ENCODE assay signal across 16 cellular contexts in the genomic region with DNA sequence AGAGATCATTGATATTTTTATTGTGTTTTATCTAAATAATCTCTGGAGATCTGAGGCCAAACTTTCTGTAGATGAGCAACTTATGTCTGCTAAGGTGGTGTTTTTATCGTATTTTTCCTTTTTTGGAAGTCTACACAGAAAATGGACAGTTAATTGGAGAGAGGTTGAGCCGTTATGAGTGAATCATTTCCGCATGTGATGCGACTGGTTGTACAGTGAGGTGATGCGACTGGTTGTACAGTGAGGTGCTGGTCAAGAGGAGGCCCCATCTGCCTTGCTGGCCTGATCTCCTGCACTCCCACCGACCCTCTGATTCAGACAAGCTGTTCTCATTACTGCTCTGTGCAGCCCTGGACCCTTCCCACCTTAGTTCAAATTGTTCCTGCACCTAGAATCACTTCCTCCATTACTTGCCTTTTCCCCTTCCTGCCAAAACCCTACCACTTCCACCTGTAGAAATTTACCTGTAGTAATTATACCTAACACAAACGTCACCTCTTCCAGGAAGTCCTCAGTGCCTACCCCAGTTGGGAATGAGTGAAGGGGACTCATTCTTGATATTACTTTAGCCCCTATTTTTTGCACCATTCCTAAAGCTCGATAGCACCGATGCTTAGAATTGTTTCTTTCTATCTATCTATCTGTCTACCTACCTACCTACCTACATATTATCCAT.
DNase-seq lines count a peak whose midpoint lies in the region; ATAC-seq and TF ChIP-seq lines count a peak whose summit lies in the region.
"Had no signal": no experiment of that assay in that cellular context is flagged by ENCODE, and none has a peak within 500 bp of the region (broad histone marks: within the 10 kb centered on the region; RNA-seq: fewer than 3 reads in every experiment).

No MANE protein-coding gene starts in this region.

- H3K4me1 Mint-ChIP-seq in Caco-2 (ENCODE audit: low read depth, unreplicated experiment): no peaks in the 10 kb centered on the region
- peaks cover 1% of the 10 kb centered on the region for H3K4me1 Mint-ChIP-seq in activated T-helper 17 cell treated with anti-CD3 and anti-CD28 coated beads, Interleukin-2, amount 50 U/mL, for 72 hours
- H3K4me1 Mint-ChIP-seq in osteocyte (ENCODE audit: unreplicated experiment): peaks cover 16% of the 10 kb centered on the region
- H3K4me1 Mint-ChIP-seq in natural killer cell: peaks cover 4 to 12% of the 10 kb centered on the region in 2 donors
- H3K4me1 Mint-ChIP-seq: GM23338 had no signal

- H3K4me3 ChIP-seq in Caco-2 (ENCODE audit: low read depth, low read length) (no peak overlapping the region), fibroblast of mammary gland (ENCODE audit: control insufficient read depth, low read depth, low read length) (no peak overlapping the region)
- H3K4me3 ChIP-seq: BLaER1, GM23338 had no signal

- BruUV-seq in Caco-2 (replicated peaks; lab: Mats Ljungman, UMichigan): no TSS peak

- peak overlapping the region; percentile 35 for H3K27ac Mint-ChIP-seq in Caco-2 (ENCODE audit: unreplicated experiment)
- peak overlapping the region; percentile 39 for H3K27ac Mint-ChIP-seq in activated T-helper 17 cell treated with anti-CD3 and anti-CD28 coated beads, Interleukin-2, amount 50 U/mL, for 72 hours
- no peak overlapping the region for H3K27ac Mint-ChIP-seq in osteocyte (ENCODE audit: unreplicated experiment)
- H3K27ac Mint-ChIP-seq in natural killer cell: no peak overlapping the region
- H3K27ac Mint-ChIP-seq: GM23338 had no signal

- H3K9me3 ChIP-seq in Caco-2: no peaks in the 10 kb centered on the region
- H3K9me3 ChIP-seq: BLaER1 had no signal

- H3K4me1 ChIP-seq in Caco-2: no peaks in the 10 kb centered on the region

- intact Hi-C loops in Caco-2 (cut with micrococcal nuclease; ENCODE audit: unreplicated experiment) (no loop called here), natural killer cell (cut with micrococcal nuclease) (no loop called here)

- 0 out of 2 replicates have a peak, but pooled peaks cover 2% of the 10 kb centered on the region for H3K36me3 ChIP-seq in Caco-2 (ENCODE audit: control insufficient read depth, insufficient read depth, low read length)
- H3K36me3 ChIP-seq: BLaER1 had no signal

- no peak for DNase-seq in Caco-2
- peak; percentile 7 for DNase-seq in fibroblast of mammary gland (ENCODE audit: low read depth)
- DNase-seq in osteocyte (ENCODE audit: extremely low spot score, unreplicated experiment): peak; percentile 62
- DNase-seq in natural killer cell: no peak
- DNase-seq in stimulated activated CD4-positive, alpha-beta T cell treated with anti-CD3 and anti-CD28 coated beads, Interleukin-1b, Interleukin-23, amount 100 ng/mL, for 48 hours: no peak
- no peak for DNase-seq in DMS53 (lab: John Stamatoyannopoulos, UW)
- DNase-seq: 8988T; CD4-positive, alpha-beta memory T cell; DMS 273 treated with DMSO at 0.1 percent for 48 hours; H7 had no signal

- H3K4me3 Mint-ChIP-seq in Caco-2 (ENCODE audit: unreplicated experiment) (no peak overlapping the region), osteocyte (ENCODE audit: unreplicated experiment) (no peak overlapping the region), natural killer cell (no peak overlapping the region)
- no peak overlapping the region for H3K4me3 Mint-ChIP-seq in activated T-helper 17 cell treated with anti-CD3 and anti-CD28 coated beads, Interleukin-2, amount 50 U/mL, for 72 hours
- H3K4me3 Mint-ChIP-seq: CD14-positive monocyte; CD4-positive, alpha-beta memory T cell; GM23338 had no signal

- ATAC-seq in activated T-helper 17 cell treated with anti-CD3 and anti-CD28 coated beads, Interleukin-2, amount 50 U/mL, for 72 hours (replicated peaks): no peak
- ATAC-seq in HG02623 (IDR thresholded peaks at IDR 0.05; ENCODE audit: unreplicated experiment) (no peak), natural killer cell (no peak)
- ATAC-seq: GM23338, HCT116 had no signal

- H3K9me3 Mint-ChIP-seq in Caco-2 (ENCODE audit: unreplicated experiment) (no peaks in the 10 kb centered on the region), osteocyte (ENCODE audit: unreplicated experiment) (no peaks in the 10 kb centered on the region), natural killer cell (peaks cover 0 to 2% of the 10 kb centered on the region in 2 donors)
- no peaks in the 10 kb centered on the region for H3K9me3 Mint-ChIP-seq in activated T-helper 17 cell treated with anti-CD3 and anti-CD28 coated beads, Interleukin-2, amount 50 U/mL, for 72 hours
- H3K9me3 Mint-ChIP-seq: GM23338 had no signal

- H3K27me3 ChIP-seq in Caco-2 (replicated peaks; ENCODE audit: control insufficient read depth, insufficient read depth, low read length): no peaks in the 10 kb centered on the region
- H3K27me3 ChIP-seq: BLaER1 had no signal

- TF ChIP-seq CTCF in Caco-2 (IDR thresholded peaks at IDR 0.05; ENCODE audit: insufficient read depth in 1 of 2, low read depth in 1 of 2, low read length in 1 of 2, severe bottlenecking in 1 of 2, unreplicated experiment in 1 of 2): no peak
- no peak for TF ChIP-seq CTCF in fibroblast of mammary gland (conservative IDR thresholded peaks at IDR 0.05; ENCODE audit: control insufficient read depth, insufficient read depth, low read depth, low read length)
- TF ChIP-seq CTCF in osteocyte (IDR thresholded peaks at IDR 0.05): no peak
- TF ChIP-seq CTCF in natural killer cell (IDR thresholded peaks at IDR 0.05): no peak

- H3K27me3 Mint-ChIP-seq in Caco-2 (ENCODE audit: insufficient read depth, unreplicated experiment) (no peaks in the 10 kb centered on the region), osteocyte (ENCODE audit: unreplicated experiment) (no peaks in the 10 kb centered on the region), natural killer cell (ENCODE audit: low read depth in 2 of 2) (peaks cover 0 to 4% of the 10 kb centered on the region in 2 donors)
- peaks cover 3% of the 10 kb centered on the region for H3K27me3 Mint-ChIP-seq in activated T-helper 17 cell treated with anti-CD3 and anti-CD28 coated beads, Interleukin-2, amount 50 U/mL, for 72 hours

- POLR2A ChIA-PET in Caco-2 (lab: Charles Lee): no interaction called here

- CTCF ChIA-PET in Caco-2 (lab: Charles Lee): no interaction called here

- H3K36me3 Mint-ChIP-seq in Caco-2 (ENCODE audit: insufficient read depth, unreplicated experiment) (no peaks in the 10 kb centered on the region), osteocyte (ENCODE audit: unreplicated experiment) (no peaks in the 10 kb centered on the region), natural killer cell (no peaks in the 10 kb centered on the region)
- H3K36me3 Mint-ChIP-seq in activated T-helper 17 cell treated with anti-CD3 and anti-CD28 coated beads, Interleukin-2, amount 50 U/mL, for 72 hours (ENCODE audit: low read depth): no peaks in the 10 kb centered on the region
- H3K36me3 Mint-ChIP-seq: CD14-positive monocyte; CD4-positive, alpha-beta memory T cell had no signal

Comparison
In these comparisons a context has a peak if more than half of its experiments do, and no peak if none do; other contexts are left out.
1. DNase-seq: peak in fibroblast of mammary gland (single experiment) and osteocyte (single experiment); none in Caco-2 (0 of 2), natural killer cell (single experiment), stimulated activated CD4-positive, alpha-beta T cell treated with anti-CD3 and anti-CD28 coated beads, Interleukin-1b, Interleukin-23, amount 100 ng/mL, for 48 hours (single experiment) and DMS53 (single experiment).
2. H3K27ac Mint-ChIP-seq: peak in Caco-2 (single experiment) and activated T-helper 17 cell treated with anti-CD3 and anti-CD28 coated beads, Interleukin-2, amount 50 U/mL, for 72 hours (single experiment); none in osteocyte (single experiment) and natural killer cell (0 of 2).